In the genomic region with DNA sequence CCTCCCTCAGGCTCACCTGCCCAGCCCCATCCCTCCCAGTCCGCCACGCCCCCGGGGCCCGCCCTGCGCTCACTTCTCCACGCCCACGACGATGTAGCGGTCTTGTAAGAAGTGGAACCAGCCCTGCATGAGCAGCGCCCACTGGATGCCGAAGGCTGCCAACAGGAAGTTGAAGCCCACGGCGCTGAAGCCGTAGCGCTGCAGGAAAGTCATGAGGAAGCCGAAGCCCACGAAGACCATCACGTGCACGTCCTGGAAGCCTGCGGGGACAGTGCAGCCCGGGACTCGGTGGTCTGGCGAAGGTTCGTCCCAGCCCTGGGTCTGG, we compare ENCODE assay signal across 1 cellular context.
TF ChIP-seq lines count a peak whose summit lies in the region.

No MANE protein-coding gene starts in this region.

TF ChIP-seq in K562, 482 proteins besides CTCF, POLR2A, EP300 and RAD21 (continued from another document):
- TF ChIP-seq, protein P1, sequence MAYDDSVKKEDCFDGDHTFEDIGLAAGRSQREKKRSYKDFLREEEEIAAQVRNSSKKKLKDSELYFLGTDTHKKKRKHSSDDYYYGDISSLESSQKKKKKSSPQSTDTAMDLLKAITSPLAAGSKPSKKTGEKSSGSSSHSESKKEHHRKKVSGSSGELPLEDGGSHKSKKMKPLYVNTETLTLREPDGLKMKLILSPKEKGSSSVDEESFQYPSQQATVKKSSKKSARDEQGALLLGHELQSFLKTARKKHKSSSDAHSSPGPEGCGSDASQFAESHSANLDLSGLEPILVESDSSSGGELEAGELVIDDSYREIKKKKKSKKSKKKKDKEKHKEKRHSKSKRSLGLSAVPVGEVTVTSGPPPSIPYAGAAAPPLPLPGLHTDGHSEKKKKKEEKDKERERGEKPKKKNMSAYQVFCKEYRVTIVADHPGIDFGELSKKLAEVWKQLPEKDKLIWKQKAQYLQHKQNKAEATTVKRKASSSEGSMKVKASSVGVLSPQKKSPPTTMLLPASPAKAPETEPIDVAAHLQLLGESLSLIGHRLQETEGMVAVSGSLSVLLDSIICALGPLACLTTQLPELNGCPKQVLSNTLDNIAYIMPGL (CRISPR knock-in tag; IDR thresholded peaks at IDR 0.05) = no peak
- TF ChIP-seq ZBTB43 (CRISPR knock-in tag; IDR thresholded peaks at IDR 0.05) (no peak), TSC22D4 (tag; IDR thresholded peaks at IDR 0.05) (no peak)
TF ChIP-seq in K562: peak in this region for 0.
